ENCODE assay signal across 1 cellular context in genomic region chr5:159750226-159750625, GRCh38.
TF ChIP-seq lines count a peak whose summit lies in the region.

No MANE protein-coding gene starts in this region.

TF ChIP-seq in GM23338, 12 proteins besides CTCF, POLR2A, EP300 and RAD21 (continued from another document):
- TF ChIP-seq EZH2phosphoT487 (IDR thresholded peaks at IDR 0.05; ENCODE audit: unreplicated experiment) = no peak
- TF ChIP-seq STAT1 (IDR thresholded peaks at IDR 0.05; ENCODE audit: unreplicated experiment) = no peak
- TF ChIP-seq ETS1 (IDR thresholded peaks at IDR 0.05) = no peak
- no peak for TF ChIP-seq EZH2 (IDR thresholded peaks at IDR 0.05; ENCODE audit: low read depth, unreplicated experiment)
- TF ChIP-seq JUNB (IDR thresholded peaks at IDR 0.05; ENCODE audit: unreplicated experiment) = no peak
- no peak for TF ChIP-seq POLR2AphosphoS5 (IDR thresholded peaks at IDR 0.05; ENCODE audit: low read depth)
- no peak for TF ChIP-seq ZNF114 (CRISPR knock-in tag; IDR thresholded peaks at IDR 0.05)
- TF ChIP-seq ZNF331 (CRISPR knock-in tag; IDR thresholded peaks at IDR 0.05; ENCODE audit: low read depth) = no peak
- no peak for TF ChIP-seq REST (IDR thresholded peaks at IDR 0.05; ENCODE audit: unreplicated experiment)
TF ChIP-seq in GM23338: peak in this region for 0.
